ENCODE assay signal across 10 cellular contexts in genomic region chr9:101029300-101030021, GRCh38. TPM values are rescaled to one million over a fixed set of nuclear protein-coding genes. Genes with fewer than 3 reads are reported as not detected.
DNase-seq lines count a peak whose midpoint lies in the region; ATAC-seq and TF ChIP-seq lines count a peak whose summit lies in the region.
"Had no signal": no experiment of that assay in that cellular context is flagged by ENCODE, and none has a peak within 500 bp of the region (broad histone marks: within the 10 kb centered on the region; RNA-seq: fewer than 3 reads in every experiment).

No MANE protein-coding gene starts in this region.

- no peak overlapping the region; the same call in 1 of the 2 replicates for H3K4me2 ChIP-seq in IMR-90 (ENCODE audit: low read depth, low read length)

- no peak overlapping the region for H3K18ac ChIP-seq in IMR-90 (ENCODE audit: low read depth, low read length)

- H2AFZ ChIP-seq in IMR-90 (replicated peaks; ENCODE audit: low read length, poor library complexity), result peak overlapping the region; percentile 80

- H3K36me3 ChIP-seq in IMR-90 (ENCODE audit: control insufficient read depth, insufficient read depth, low read length) (no peaks in the 10 kb centered on the region), esophagus (ENCODE audit: control insufficient read depth in 2 of 2, insufficient read depth in 2 of 2, low read length in 1 of 2) (no peaks in the 10 kb centered on the region)

- no peaks in the 10 kb centered on the region for H3K9me1 ChIP-seq in IMR-90 (ENCODE audit: insufficient read depth, low read length)

- dilution Hi-C loops in IMR-90 (cut with HindIII; ENCODE audit: low sequenced_read_pairs, unreplicated experiment), result no loop called here

- TF ChIP-seq CTCF in C4-2B (conservative IDR thresholded peaks at IDR 0.05) (no peak), IMR-90 (conservative IDR thresholded peaks at IDR 0.05; ENCODE audit: low read depth, low read length) (no peak), neural crest cell (conservative IDR thresholded peaks at IDR 0.05) (no peak)

- H3K4me3 Mint-ChIP-seq in neural crest cell, result peak overlapping the region; percentile 96
- H3K4me3 Mint-ChIP-seq in activated CD4-positive, alpha-beta T cell treated with anti-CD3 and anti-CD28 coated beads, Interleukin-2, amount 10 ng/mL, durations not matched to agents 24 days and 14 days, result no peak overlapping the region
- H3K4me3 Mint-ChIP-seq: HFFc6 had no signal

- H3K4ac ChIP-seq in IMR-90 (ENCODE audit: low read depth, low read length), result no peak overlapping the region

- no peak for ATAC-seq in IMR-90 (ENCODE audit: low read depth)
- ATAC-seq in HG02610 (IDR thresholded peaks at IDR 0.05; ENCODE audit: unreplicated experiment), result no peak

- H2AK5ac ChIP-seq in IMR-90 (ENCODE audit: low read depth, low read length), result no peak overlapping the region

- POLR2A ChIA-PET in IMR-90 (lab: Charles Lee; ENCODE audit: unreplicated experiment), result no interaction called here

- in situ Hi-C loops in IMR-90 (cut with MboI; ENCODE audit: low sequenced_read_pairs), result no loop called here

- H3K4me1 ChIP-seq in IMR-90 (ENCODE audit: control insufficient read depth, insufficient read depth, low read length) (no peaks in the 10 kb centered on the region), esophagus (ENCODE audit: control insufficient read depth in 2 of 2, insufficient read depth in 2 of 2, low read length in 1 of 2) (peaks cover 5 to 7% of the 10 kb centered on the region in 2 donors)

- intact Hi-C loops in IMR-90 (cut with micrococcal nuclease), result no loop called here
- intact Hi-C loops in activated CD4-positive, alpha-beta T cell treated with anti-CD3 and anti-CD28 coated beads, Interleukin-2, amount 10 ng/mL, durations not matched to agents 24 days and 14 days (cut with micrococcal nuclease), result no loop called here

- H3K23ac ChIP-seq in IMR-90 (ENCODE audit: low read depth, low read length), result no peak overlapping the region

- CTCF ChIA-PET in IMR-90 (lab: Yijun Ruan, JAX), result no interaction called here

- no peaks in the 10 kb centered on the region for H3K9me3 ChIP-seq in IMR-90 (ENCODE audit: control insufficient read depth, insufficient read depth, low read length)
- no peaks in the 10 kb centered on the region for H3K9me3 ChIP-seq in esophagus (ENCODE audit: control insufficient read depth in 2 of 2, insufficient read depth in 1 of 2, low read depth in 1 of 2, low read length in 1 of 2)

- no peak for TF ChIP-seq RAD21 in IMR-90 (IDR thresholded peaks at IDR 0.05; ENCODE audit: low read length)

- no peak overlapping the region for H2BK15ac ChIP-seq in IMR-90 (ENCODE audit: low read depth, low read length)

- H3K27me3 Mint-ChIP-seq in neural crest cell (ENCODE audit: low read depth), result peaks cover 64% of the 10 kb centered on the region
- H3K27me3 Mint-ChIP-seq in activated CD4-positive, alpha-beta T cell treated with anti-CD3 and anti-CD28 coated beads, Interleukin-2, amount 10 ng/mL, durations not matched to agents 24 days and 14 days, result peaks cover 51% of the 10 kb centered on the region

- no CpG with 5 or more reads among the region's 36 CpGs for WGBS in IMR-90 (ENCODE audit: extremely low coverage in 2 of 2, insufficient read length in 1 of 2), 2 experiments
- 3 to 4% methylated on average over 36 of the region's 36 CpGs for WGBS in esophagus, 2 donors

- H3K79me1 ChIP-seq in IMR-90 (ENCODE audit: low read depth in 1 of 2, low read length in 2 of 2), result no peaks in the 10 kb centered on the region

- peaks cover 35% of the 10 kb centered on the region for H3K4me1 Mint-ChIP-seq in neural crest cell
- no peaks in the 10 kb centered on the region for H3K4me1 Mint-ChIP-seq in activated CD4-positive, alpha-beta T cell treated with anti-CD3 and anti-CD28 coated beads, Interleukin-2, amount 10 ng/mL, durations not matched to agents 24 days and 14 days

- H2BK20ac ChIP-seq in IMR-90 (ENCODE audit: low read depth, low read length), result no peak overlapping the region

- no peak overlapping the region for H4K8ac ChIP-seq in IMR-90 (ENCODE audit: low read depth in 2 of 2, low read length in 2 of 2)

- H3K14ac ChIP-seq in IMR-90 (replicated peaks; ENCODE audit: low read depth, low read length), result no peak overlapping the region

- TF ChIP-seq POLR2A in IMR-90 (IDR thresholded peaks at IDR 0.05; ENCODE audit: low read depth, low read length), result no peak

- no peak overlapping the region for H4K5ac ChIP-seq in IMR-90 (ENCODE audit: low read depth, low read length)

- no peaks in the 10 kb centered on the region for H3K36me3 Mint-ChIP-seq in neural crest cell (ENCODE audit: low read depth)
- H3K36me3 Mint-ChIP-seq in activated CD4-positive, alpha-beta T cell treated with anti-CD3 and anti-CD28 coated beads, Interleukin-2, amount 10 ng/mL, durations not matched to agents 24 days and 14 days (ENCODE audit: low read depth), result no peaks in the 10 kb centered on the region

- no peak overlapping the region for H2BK5ac ChIP-seq in IMR-90 (ENCODE audit: low read depth, low read length, poor library complexity, severe bottlenecking)

- H4K20me1 ChIP-seq in IMR-90 (ENCODE audit: insufficient read depth, low read length), result no peaks in the 10 kb centered on the region

- H3K27me3 ChIP-seq in IMR-90 (ENCODE audit: control insufficient read depth, insufficient read depth, low read length), result peaks cover 11% of the 10 kb centered on the region; the same call in 1 of the 2 replicates
- peaks cover 3 to 12% of the 10 kb centered on the region in 2 donors for H3K27me3 ChIP-seq in esophagus (ENCODE audit: control insufficient read depth in 1 of 2, insufficient read depth in 2 of 2, low read length in 2 of 2)

- H3K27ac ChIP-seq in C4-2B (peak overlapping the region; percentile 77), IMR-90 (ENCODE audit: insufficient read depth, low read length) (no peak overlapping the region), esophagus (ENCODE audit: low read depth in 2 of 2, low read length in 1 of 2) (no peak overlapping the region)

- no peak overlapping the region for H3K27ac Mint-ChIP-seq in neural crest cell (ENCODE audit: unreplicated experiment)
- no peak overlapping the region for H3K27ac Mint-ChIP-seq in activated CD4-positive, alpha-beta T cell treated with anti-CD3 and anti-CD28 coated beads, Interleukin-2, amount 10 ng/mL, durations not matched to agents 24 days and 14 days
- H3K27ac Mint-ChIP-seq: HFFc6 had no signal

- H3K9ac ChIP-seq in IMR-90 (ENCODE audit: low read depth, low read length), result no peak overlapping the region

- no peak overlapping the region for H2BK120ac ChIP-seq in IMR-90 (ENCODE audit: low read depth, low read length)

- no peak overlapping the region for H3K4me3 ChIP-seq in IMR-90 (ENCODE audit: insufficient read depth, low read depth, low read length)
- peak overlapping the region; percentile 54 to 59 for H3K4me3 ChIP-seq in esophagus (ENCODE audit: low read depth in 1 of 2, low read length in 2 of 2)

- H3K56ac ChIP-seq in IMR-90 (ENCODE audit: extremely low read depth, insufficient read depth, low read length), result no peak overlapping the region

- H2AK9ac ChIP-seq in IMR-90 (replicated peaks; ENCODE audit: low read depth, low read length, poor library complexity), result no peak overlapping the region

- no TSS peak for BruUV-seq in IMR-90 (replicated peaks; lab: Mats Ljungman, UMichigan)

- DNase-seq in IMR-90 (no peak), neural crest cell (ENCODE audit: low read depth, low spot score) (no peak), NCI-H1092 treated with DMSO at 0.1 percent for 48 hours (lab: John Stamatoyannopoulos, UW) (no peak)
- no peak for DNase-seq in stimulated activated naive CD4-positive, alpha-beta T cell treated with Interleukin-2 at 50 U/mL for 16 hours (lab: John Stamatoyannopoulos, UW)
- no peak for DNase-seq in activated CD4-positive, alpha-beta T cell treated with anti-CD3 and anti-CD28 coated beads, Interleukin-2, amount 10 ng/mL, durations not matched to agents 24 days and 14 days
- DNase-seq: effector memory CD4-positive, alpha-beta T cell; HFFc6 had no signal

- H3K9me3 Mint-ChIP-seq in neural crest cell, result no peaks in the 10 kb centered on the region
- no peaks in the 10 kb centered on the region for H3K9me3 Mint-ChIP-seq in activated CD4-positive, alpha-beta T cell treated with anti-CD3 and anti-CD28 coated beads, Interleukin-2, amount 10 ng/mL, durations not matched to agents 24 days and 14 days

- no peak overlapping the region for H4K91ac ChIP-seq in IMR-90 (ENCODE audit: insufficient read depth, low read depth, low read length)

TF ChIP-seq in IMR-90, 13 proteins besides CTCF, POLR2A, EP300 and RAD21:
- TF ChIP-seq MAZ (IDR thresholded peaks at IDR 0.05; ENCODE audit: borderline replicate concordance, low read depth, low read length) (no peak), RCOR1 (IDR thresholded peaks at IDR 0.05; ENCODE audit: insufficient replicate concordance, low read length) (no peak), CEBPB (IDR thresholded peaks at IDR 0.05; ENCODE audit: low read depth, low read length) (no peak), NFE2L2 (IDR thresholded peaks at IDR 0.05; ENCODE audit: low read depth, low read length) (no peak), BHLHE40 (IDR thresholded peaks at IDR 0.05; ENCODE audit: low read depth, low read length) (no peak), MXI1 (IDR thresholded peaks at IDR 0.05; ENCODE audit: borderline replicate concordance, low read depth, low read length) (no peak), SMC3 (IDR thresholded peaks at IDR 0.05; ENCODE audit: low read depth, low read length) (no peak), USF2 (IDR thresholded peaks at IDR 0.05; ENCODE audit: low read depth, low read length) (no peak), FOS (IDR thresholded peaks at IDR 0.05; ENCODE audit: low read depth, low read length) (no peak), RFX5 (IDR thresholded peaks at IDR 0.05; ENCODE audit: low read depth, low read length) (no peak), CHD1 (IDR thresholded peaks at IDR 0.05; ENCODE audit: low read depth, low read length) (no peak)
TF ChIP-seq in IMR-90: peak in this region for 0.

RNA-seq across cellular contexts. Expression of gene PLPPR1, which starts 0.9 kb away (rescaled TPM):
- total RNA-seq in IMR-90 (2012; rRNA removed) (not detected in 2 replicates), neural crest cell (3.2 and 4.7 TPM in 2 replicates)
- polyA plus RNA-seq in IMR-90 (2012; rRNA removed) (not detected in 2 replicates), esophagus (under 1 TPM in 1 of 2 donors, not detected in 1; 0.05 TPM)
- not detected in 2 replicates for polyA plus RNA-seq in IMR-90 (2012; cell fraction: cytosol; rRNA removed)
- polyA plus RNA-seq in IMR-90 (2012; cell fraction: nucleus; rRNA removed; ENCODE audit: low replicate concordance), result not detected in 2 replicates
- not detected in 2 replicates for total RNA-seq in activated CD4-positive, alpha-beta T cell treated with anti-CD3 and anti-CD28 coated beads, Interleukin-2, amount 10 ng/mL, durations not matched to agents 24 days and 14 days
- total RNA-seq: HFFc6 had no signal
